In the genomic region with DNA sequence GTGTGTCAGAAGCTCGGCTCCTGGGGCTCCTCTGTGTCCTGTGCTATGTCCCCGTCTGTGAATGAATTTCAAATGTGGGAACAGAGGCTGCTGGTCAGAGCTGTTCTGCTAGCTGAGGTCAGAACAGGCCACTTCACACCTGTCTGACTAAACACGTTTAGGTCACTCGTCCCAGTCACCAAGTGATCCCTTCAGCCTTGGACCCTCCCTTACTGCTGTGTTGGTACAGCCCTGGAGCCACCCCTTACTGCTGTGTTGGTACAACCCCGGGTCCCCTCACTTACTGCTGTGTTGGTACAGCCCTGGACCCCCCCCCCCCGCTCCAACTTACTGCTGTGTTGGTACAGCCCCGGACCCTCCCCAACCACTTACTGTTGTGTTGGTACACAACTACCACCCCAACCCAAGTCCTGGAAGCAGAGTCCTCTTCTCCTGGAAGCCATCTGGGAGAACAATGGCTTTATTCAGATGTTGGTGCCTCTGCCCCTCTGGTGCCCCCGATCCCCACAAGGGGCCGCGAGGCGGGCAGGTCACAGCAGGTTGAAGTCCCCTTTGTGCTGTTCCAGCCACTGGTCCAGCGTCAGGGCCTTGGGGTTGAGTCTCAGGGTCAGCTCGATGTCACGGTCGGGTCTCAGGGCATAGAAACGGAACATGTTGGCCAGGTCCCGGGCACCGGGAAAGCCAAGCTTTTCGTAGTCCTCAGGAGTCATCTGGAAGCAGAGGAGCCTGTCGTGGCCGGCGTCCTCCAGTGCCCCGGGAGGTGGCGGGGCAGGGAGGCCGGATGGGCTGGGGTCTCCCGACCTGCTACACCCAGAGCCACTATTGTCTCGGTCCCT, we compare ENCODE assay signal across 1 cellular context.
TF ChIP-seq lines count a peak whose summit lies in the region.

No MANE protein-coding gene starts in this region.

TF ChIP-seq in HepG2, 621 proteins besides CTCF, POLR2A, EP300 and RAD21 (continued from another document and continues in another):
- no peak for TF ChIP-seq AFF4 (CRISPR knock-in tag; IDR thresholded peaks at IDR 0.05)
- TF ChIP-seq ZFYVE20 (CRISPR knock-in tag; IDR thresholded peaks at IDR 0.05; ENCODE audit: borderline replicate concordance, low read depth), result no peak
- no peak for TF ChIP-seq ZNF33A (CRISPR knock-in tag; IDR thresholded peaks at IDR 0.05; ENCODE audit: borderline replicate concordance)
- 0 out of 2 replicates have a peak, but pooled peaks have one; percentile 22 for TF ChIP-seq ATF7-NPFF (CRISPR knock-in tag; IDR thresholded peaks at IDR 0.05; ENCODE audit: low read depth)
- TF ChIP-seq HDAC1 (CRISPR knock-in tag; IDR thresholded peaks at IDR 0.05), result peak; percentile 84
- no peak for TF ChIP-seq DZIP1 (CRISPR knock-in tag; IDR thresholded peaks at IDR 0.05)
- no peak for TF ChIP-seq ZNF549 (CRISPR knock-in tag; IDR thresholded peaks at IDR 0.05)
- no peak; the same call in 1 of the 2 replicates for TF ChIP-seq SNAPC5 (CRISPR knock-in tag; IDR thresholded peaks at IDR 0.05; ENCODE audit: borderline replicate concordance)
- no peak for TF ChIP-seq ZNF468 (CRISPR knock-in tag; IDR thresholded peaks at IDR 0.05)
- TF ChIP-seq ZNF30 (CRISPR knock-in tag; IDR thresholded peaks at IDR 0.05), result no peak
- TF ChIP-seq ZBTB42 (CRISPR knock-in tag; IDR thresholded peaks at IDR 0.05), result no peak
- TF ChIP-seq ZNF710 (CRISPR knock-in tag; IDR thresholded peaks at IDR 0.05; ENCODE audit: borderline replicate concordance), result peak; percentile 88
- TF ChIP-seq SOX13 (IDR thresholded peaks at IDR 0.05), result peak; percentile 80; the same call in 1 of the 2 replicates
- TF ChIP-seq SOX13 (CRISPR knock-in tag; conservative IDR thresholded peaks at IDR 0.05 in 1 of 2, IDR thresholded peaks at IDR 0.05 in 1 of 2), result peak in 1 of 2 experiments; percentile 97; a peak in 2 of 4 replicates
- TF ChIP-seq PAWR (CRISPR knock-in tag; IDR thresholded peaks at IDR 0.05; ENCODE audit: borderline replicate concordance), result no peak
- TF ChIP-seq RBAK (CRISPR knock-in tag; IDR thresholded peaks at IDR 0.05), result no peak
- TF ChIP-seq, protein P1, sequence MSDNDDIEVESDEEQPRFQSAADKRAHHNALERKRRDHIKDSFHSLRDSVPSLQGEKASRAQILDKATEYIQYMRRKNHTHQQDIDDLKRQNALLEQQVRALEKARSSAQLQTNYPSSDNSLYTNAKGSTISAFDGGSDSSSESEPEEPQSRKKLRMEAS (IDR thresholded peaks at IDR 0.05), result peak; percentile 85
- TF ChIP-seq, protein P2, sequence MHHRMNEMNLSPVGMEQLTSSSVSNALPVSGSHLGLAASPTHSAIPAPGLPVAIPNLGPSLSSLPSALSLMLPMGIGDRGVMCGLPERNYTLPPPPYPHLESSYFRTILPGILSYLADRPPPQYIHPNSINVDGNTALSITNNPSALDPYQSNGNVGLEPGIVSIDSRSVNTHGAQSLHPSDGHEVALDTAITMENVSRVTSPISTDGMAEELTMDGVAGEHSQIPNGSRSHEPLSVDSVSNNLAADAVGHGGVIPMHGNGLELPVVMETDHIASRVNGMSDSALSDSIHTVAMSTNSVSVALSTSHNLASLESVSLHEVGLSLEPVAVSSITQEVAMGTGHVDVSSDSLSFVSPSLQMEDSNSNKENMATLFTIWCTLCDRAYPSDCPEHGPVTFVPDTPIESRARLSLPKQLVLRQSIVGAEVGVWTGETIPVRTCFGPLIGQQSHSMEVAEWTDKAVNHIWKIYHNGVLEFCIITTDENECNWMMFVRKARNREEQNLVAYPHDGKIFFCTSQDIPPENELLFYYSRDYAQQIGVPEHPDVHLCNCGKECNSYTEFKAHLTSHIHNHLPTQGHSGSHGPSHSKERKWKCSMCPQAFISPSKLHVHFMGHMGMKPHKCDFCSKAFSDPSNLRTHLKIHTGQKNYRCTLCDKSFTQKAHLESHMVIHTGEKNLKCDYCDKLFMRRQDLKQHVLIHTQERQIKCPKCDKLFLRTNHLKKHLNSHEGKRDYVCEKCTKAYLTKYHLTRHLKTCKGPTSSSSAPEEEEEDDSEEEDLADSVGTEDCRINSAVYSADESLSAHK (CRISPR knock-in tag; IDR thresholded peaks at IDR 0.05; ENCODE audit: borderline replicate concordance), result no peak
- TF ChIP-seq PLRG1 (conservative IDR thresholded peaks at IDR 0.05), result no peak
- no peak for TF ChIP-seq TBP (CRISPR knock-in tag; IDR thresholded peaks at IDR 0.05)
- no peak for TF ChIP-seq ZNF790 (CRISPR knock-in tag; IDR thresholded peaks at IDR 0.05; ENCODE audit: borderline replicate concordance)
- no peak for TF ChIP-seq ARNT2 (CRISPR knock-in tag; IDR thresholded peaks at IDR 0.05; ENCODE audit: low read depth)
- TF ChIP-seq ZNF350 (CRISPR knock-in tag; IDR thresholded peaks at IDR 0.05; ENCODE audit: borderline replicate concordance, low read depth), result peak; percentile 87
- no peak for TF ChIP-seq ATF5 (CRISPR knock-in tag; IDR thresholded peaks at IDR 0.05; ENCODE audit: low read depth)
- TF ChIP-seq MAF1 (CRISPR knock-in tag; IDR thresholded peaks at IDR 0.05; ENCODE audit: borderline replicate concordance), result no peak
- no peak for TF ChIP-seq SIN3A (IDR thresholded peaks at IDR 0.05; ENCODE audit: borderline replicate concordance, low read depth, low read length)
- no peak for TF ChIP-seq ONECUT2 (CRISPR knock-in tag; IDR thresholded peaks at IDR 0.05)
- peak; percentile 75; the same call in 1 of the 2 replicates for TF ChIP-seq MEIS2 (CRISPR knock-in tag; IDR thresholded peaks at IDR 0.05)
- peak; percentile 64 for TF ChIP-seq ZFY (CRISPR knock-in tag; IDR thresholded peaks at IDR 0.05)
- TF ChIP-seq U2AF1 (optimal IDR thresholded peaks at IDR 0.05; ENCODE audit: low read depth, low read length), result peak; percentile 25
- TF ChIP-seq ZKSCAN8 (CRISPR knock-in tag; IDR thresholded peaks at IDR 0.05; ENCODE audit: borderline replicate concordance), result peak; percentile 37; the same call in 1 of the 2 replicates
- no peak for TF ChIP-seq ZNF737 (CRISPR knock-in tag; IDR thresholded peaks at IDR 0.05; ENCODE audit: borderline replicate concordance)
- no peak for TF ChIP-seq ZSCAN20 (CRISPR knock-in tag; IDR thresholded peaks at IDR 0.05; ENCODE audit: borderline replicate concordance)
- peak; percentile 92; the same call in 1 of the 2 replicates for TF ChIP-seq IKZF5 (CRISPR knock-in tag; IDR thresholded peaks at IDR 0.05)
- TF ChIP-seq, protein P3, sequence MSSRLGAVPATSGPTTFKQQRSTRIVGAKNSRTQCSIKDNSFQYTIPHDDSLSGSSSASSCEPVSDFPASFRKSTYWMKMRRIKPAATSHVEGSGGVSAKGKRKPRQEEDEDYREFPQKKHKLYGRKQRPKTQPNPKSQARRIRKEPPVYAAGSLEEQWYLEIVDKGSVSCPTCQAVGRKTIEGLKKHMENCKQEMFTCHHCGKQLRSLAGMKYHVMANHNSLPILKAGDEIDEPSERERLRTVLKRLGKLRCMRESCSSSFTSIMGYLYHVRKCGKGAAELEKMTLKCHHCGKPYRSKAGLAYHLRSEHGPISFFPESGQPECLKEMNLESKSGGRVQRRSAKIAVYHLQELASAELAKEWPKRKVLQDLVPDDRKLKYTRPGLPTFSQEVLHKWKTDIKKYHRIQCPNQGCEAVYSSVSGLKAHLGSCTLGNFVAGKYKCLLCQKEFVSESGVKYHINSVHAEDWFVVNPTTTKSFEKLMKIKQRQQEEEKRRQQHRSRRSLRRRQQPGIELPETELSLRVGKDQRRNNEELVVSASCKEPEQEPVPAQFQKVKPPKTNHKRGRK (CRISPR knock-in tag; IDR thresholded peaks at IDR 0.05), result no peak
- peak; percentile 13; the same call in 1 of the 2 replicates for TF ChIP-seq MIER2 (CRISPR knock-in tag; IDR thresholded peaks at IDR 0.05)
- TF ChIP-seq MEF2D (CRISPR knock-in tag; IDR thresholded peaks at IDR 0.05), result 0 out of 2 replicates have a peak, but pooled peaks have one; percentile 16
- no peak for TF ChIP-seq ZNF577 (CRISPR knock-in tag; IDR thresholded peaks at IDR 0.05; ENCODE audit: borderline replicate concordance, low read depth)
- peak; percentile 21; the same call in 1 of the 2 replicates for TF ChIP-seq SPEN (CRISPR knock-in tag; IDR thresholded peaks at IDR 0.05; ENCODE audit: low read depth)
- TF ChIP-seq ZNF256 (CRISPR knock-in tag; conservative IDR thresholded peaks at IDR 0.05), result no peak
